10 cellular contexts compared by ENCODE assay signal in genomic region chr16:27314986-27315332, GRCh38. TPM values are rescaled to one million over a fixed set of nuclear protein-coding genes. Genes with fewer than 3 reads are reported as not detected.
DNase-seq lines count a peak whose midpoint lies in the region; ATAC-seq, FAIRE-seq and TF ChIP-seq lines count a peak whose summit lies in the region.
"Had no signal": no experiment of that assay in that cellular context is flagged by ENCODE, and none has a peak within 500 bp of the region (broad histone marks: within the 10 kb centered on the region; RNA-seq: fewer than 3 reads in every experiment).

No MANE protein-coding gene starts in this region.

- peak in 3 of 8 donors; percentile 1 to 4 (median 1) for ATAC-seq in heart right ventricle
- no peak for ATAC-seq in left ventricle myocardium superior
- ATAC-seq in HG03097 (IDR thresholded peaks at IDR 0.05; ENCODE audit: low FRiP score, unreplicated experiment), result no peak

- H3K27ac ChIP-seq in heart right ventricle (peak overlapping the region in 9 of 10 donors; percentile 62 to 100 (median 96)), muscle layer of duodenum (ENCODE audit: low read length) (peak overlapping the region; percentile 89), vagina (peak overlapping the region; percentile 98)

- intact Hi-C loops in heart right ventricle (cut with DNase I) (loop anchor here in 8 of 10 donors (2.0 to 10.0 kb wide), 7 partner anchors 16 to 80 kb away; no protein-coding TSS in a partner anchor), left ventricle myocardium superior (cut with micrococcal nuclease) (no loop called here), vagina (cut with DNase I) (loop anchor here (5.0 kb wide), 1 partner anchor 52 kb away; no protein-coding TSS in a partner anchor)

- 73 to 74% methylated on average over 2 of the region's 2 CpGs for WGBS in heart right ventricle, 2 donors

- H3K4me3 Mint-ChIP-seq in chondrocyte (ENCODE audit: unreplicated experiment), result peak overlapping the region; percentile 87

- TF ChIP-seq POLR2A in vagina (IDR thresholded peaks at IDR 0.05) (no peak), H54 (IDR thresholded peaks at IDR 0.05; ENCODE audit: low read depth, low read length) (no peak)

- H3K4me1 ChIP-seq in heart right ventricle (peaks cover 0 to 66% (median 36%) of the 10 kb centered on the region in 9 donors), muscle layer of duodenum (ENCODE audit: control insufficient read depth in 1 of 2, insufficient read depth in 2 of 2, low read length in 2 of 2) (peaks cover 16 to 37% of the 10 kb centered on the region in 2 donors), vagina (peaks cover 63% of the 10 kb centered on the region)

- H3K4me3 ChIP-seq in heart right ventricle (peak overlapping the region; percentile 70 to 97 (median 86)), muscle layer of duodenum (ENCODE audit: low read depth in 1 of 2, low read length in 2 of 2) (peak overlapping the region; percentile 71 to 86), vagina (peak overlapping the region; percentile 93 to 97)

- peaks cover 0 to 16% (median 0%) of the 10 kb centered on the region in 7 donors for H3K27me3 ChIP-seq in heart right ventricle
- H3K27me3 ChIP-seq in muscle layer of duodenum (ENCODE audit: low read depth, low read length), result no peaks in the 10 kb centered on the region
- H3K27me3 ChIP-seq in vagina, result no peaks in the 10 kb centered on the region

- no peak for FAIRE-seq in H54 (lab: Jason Lieb, UNC)

- no peaks in the 10 kb centered on the region for H3K9me3 Mint-ChIP-seq in chondrocyte (ENCODE audit: low read depth)

- TF ChIP-seq CTCF in heart right ventricle (IDR thresholded peaks at IDR 0.05), result no peak
- TF ChIP-seq CTCF in chondrocyte (IDR thresholded peaks at IDR 0.05), result no peak
- no peak for TF ChIP-seq CTCF in vagina (IDR thresholded peaks at IDR 0.05)

- no peak for DNase-seq in heart right ventricle
- DNase-seq in left ventricle myocardium superior, result no peak
- peak; percentile 60 for DNase-seq in chondrocyte (ENCODE audit: low spot score)
- no peak for DNase-seq in vagina (ENCODE audit: extremely low spot score in 2 of 2)
- no peak for DNase-seq in H54 (ENCODE audit: insufficient read length, low spot score)
- DNase-seq in hepatic stellate cell (ENCODE audit: low spot score), result no peak
- DNase-seq: DMS153, NCI-H526 treated with DMSO at 0.1 percent for 48 hours had no signal

- H3K36me3 Mint-ChIP-seq in chondrocyte (ENCODE audit: low read depth), result peaks cover 1% of the 10 kb centered on the region

- H3K36me3 ChIP-seq in heart right ventricle (peaks cover 0 to 18% (median 0%) of the 10 kb centered on the region in 9 donors), muscle layer of duodenum (ENCODE audit: control insufficient read depth in 1 of 2, insufficient read depth in 2 of 2, low read length in 2 of 2) (no peaks in the 10 kb centered on the region), vagina (no peaks in the 10 kb centered on the region)

- H3K9me3 ChIP-seq in heart right ventricle (no peaks in the 10 kb centered on the region), muscle layer of duodenum (ENCODE audit: control insufficient read depth in 1 of 2, low read length in 2 of 2) (no peaks in the 10 kb centered on the region), vagina (no peaks in the 10 kb centered on the region)

- H3K4me1 Mint-ChIP-seq in chondrocyte (ENCODE audit: low read depth), result peaks cover 59% of the 10 kb centered on the region

- no peaks in the 10 kb centered on the region for H3K27me3 Mint-ChIP-seq in chondrocyte (ENCODE audit: low read depth)

- no peak overlapping the region for H3K27ac Mint-ChIP-seq in chondrocyte (ENCODE audit: unreplicated experiment)

RNA-seq across cellular contexts. Expression of gene IL4R, which starts 1.2 kb away (rescaled TPM):
- 10 to 100 TPM in 4 of 10 donors, 1 to 10 TPM in 6; 5.0 to 28.9 (median 9.7) TPM for total RNA-seq in heart right ventricle
- polyA plus RNA-seq in heart right ventricle, result 10 to 100 TPM; 10.0 to 10.2 TPM
- 9.8 TPM for total RNA-seq in left ventricle myocardium superior
- total RNA-seq in chondrocyte, result 30.1 to 47.7 TPM (median 41.0 TPM) in 3 replicates
- 64.1 TPM for total RNA-seq in vagina

RNA-seq across cellular contexts. Expression of gene NSMCE1, which starts 46.4 kb away (rescaled TPM):
- total RNA-seq in heart right ventricle, result 10 to 100 TPM; 33.5 to 46.3 (median 38.1) TPM
- 10 to 100 TPM; 36.1 to 57.1 TPM for polyA plus RNA-seq in heart right ventricle
- total RNA-seq in left ventricle myocardium superior, result 34.2 TPM
- total RNA-seq in chondrocyte, result 19.6 to 23.2 TPM (median 21.2 TPM) in 3 replicates
- total RNA-seq in vagina, result 24.6 TPM
